1 cellular context compared by ENCODE assay signal in genomic region chr9:125732562-125732961, GRCh38.
TF ChIP-seq lines count a peak whose summit lies in the region.

No MANE protein-coding gene starts in this region.

TF ChIP-seq in H1, 55 proteins besides CTCF, POLR2A, EP300 and RAD21:
- TF ChIP-seq ASH2L (IDR thresholded peaks at IDR 0.05; ENCODE audit: low read length), result peak; percentile 29
- TF ChIP-seq KDM5A (IDR thresholded peaks at IDR 0.05; ENCODE audit: low read length), result no peak
- peak in 1 of 2 experiments; percentile 77; a peak in 2 of 4 replicates for TF ChIP-seq SIN3A (conservative IDR thresholded peaks at IDR 0.05 in 1 of 2, IDR thresholded peaks at IDR 0.05 in 1 of 2; ENCODE audit: low read depth in 1 of 2, low read length in 2 of 2)
